32 cellular contexts compared by ENCODE assay signal in genomic region chr3:34346656-34347055, GRCh38.
"Had no signal": no experiment of that assay in that cellular context is flagged by ENCODE, and none has a peak within 500 bp of the region (broad histone marks: within the 10 kb centered on the region; RNA-seq: fewer than 3 reads in every experiment).

No MANE protein-coding gene starts in this region.

- DNase-seq: Kasumi-1, MG63, NCI-H1048, NCI-H1092 treated with DMSO at 0.1 percent for 48 hours, NCI-H1105 treated with DMSO at 0.1 percent for 48 hours, NCI-H1417, NCI-H1436, NCI-H146, NCI-H1694, NCI-H187, NCI-H1930, NCI-H2029 treated with DMSO at 0.1 percent for 48 hours, NCI-H2081 treated with DMSO at 0.1 percent for 48 hours, NCI-H2107, NCI-H2171, NCI-H226, NCI-H446 treated with DMSO at 0.1 percent for 48 hours, NCI-H510A, NCI-H526, NCI-H69, NCI-H748 treated with DMSO at 0.1 percent for 48 hours, NCI-H82, PC-9, SHP77, SIG-M5, SJCRH30, T-cell had no signal

- H3K4me3 ChIP-seq: MG63, PC-9, SJCRH30, SK-N-MC had no signal

- ATAC-seq: Panc1, Right ventricle myocardium inferior, SK-N-SH treated with all-trans-retinoic acid at 6 μM for 48 hours, T-cell had no signal

- H2AFZ ChIP-seq: PC-9 had no signal

- H3K9me3 ChIP-seq: MG63, SJCRH30 had no signal

- H3K4me1 ChIP-seq: SJCRH30 had no signal

- H3K4me2 ChIP-seq: PC-9 had no signal

- H3K27ac ChIP-seq: PC-9, RWPE1, SJCRH30, SK-N-MC had no signal

- H3K36me3 ChIP-seq: MG63, SJCRH30 had no signal

- H3K27me3 ChIP-seq: MG63, SJCRH30 had no signal
